Comparison of ENCODE assay signal across 17 cellular contexts in genomic region chr13:113650731-113651148, GRCh38. TPM values are rescaled to one million over a fixed set of nuclear protein-coding genes. Genes with fewer than 3 reads are reported as not detected.
"Had no signal": no experiment of that assay in that cellular context is flagged by ENCODE, and none has a peak within 500 bp of the region (broad histone marks: within the 10 kb centered on the region; RNA-seq: fewer than 3 reads in every experiment).

No MANE protein-coding gene starts in this region.

- H3K36me3 ChIP-seq: gastrocnemius medialis had no signal

- H3K9me3 ChIP-seq: gastrocnemius medialis, psoas muscle had no signal

- H3K4me2 ChIP-seq: hepatocyte had no signal

- H3K27me3 ChIP-seq: gastrocnemius medialis, hepatocyte had no signal

- H3K79me2 ChIP-seq: hepatocyte had no signal

- ATAC-seq: activated T-cell treated with anti-CD3 and anti-CD28 coated beads, Interleukin-2, amount 50 U/mL, for 72 hours; effector memory CD8-positive, alpha-beta T cell; gastrocnemius medialis; psoas muscle; stimulated activated naive CD8-positive, alpha-beta T cell treated with anti-CD3 and anti-CD28 coated beads, Interleukin-15, amount 100 ng/mL, for 72 hours had no signal

- H3K27ac ChIP-seq: epithelial cell of prostate, gastrocnemius medialis, psoas muscle had no signal

- DNase-seq: activated T-cell treated with anti-CD3 and anti-CD28 coated beads, Interleukin-2, amount 50 U/mL, for 72 hours; caudate nucleus; cortex of kidney; effector memory CD8-positive, alpha-beta T cell; occipital lobe; stimulated activated CD4-positive, alpha-beta T cell treated with anti-CD3 and anti-CD28 coated beads, Interleukin-15, amount 100 ng/mL, for 24 hours; stimulated activated CD4-positive, alpha-beta T cell treated with anti-CD3 and anti-CD28 coated beads, Interleukin-4, amount 100 ng/mL, for 4 hours; stimulated activated naive CD8-positive, alpha-beta T cell treated with anti-CD3 and anti-CD28 coated beads, Interleukin-15, amount 100 ng/mL, for 72 hours; SW 1271 had no signal

- H3K4me3 ChIP-seq: gastrocnemius medialis, hepatocyte, psoas muscle had no signal

RNA-seq across cellular contexts. Expression of gene ATP4B, which starts 7.3 kb away (rescaled TPM):
- total RNA-seq: activated CD4-positive, alpha-beta memory T cell treated with anti-CD3 and anti-CD28 coated beads for 36 hours; activated T-cell treated with anti-CD3 and anti-CD28 coated beads, Interleukin-2, amount 50 U/mL, for 72 hours; gastrocnemius medialis; lung microvascular endothelial cell; mucosa of gallbladder; occipital lobe; psoas muscle had no signal

RNA-seq across cellular contexts. Expression of gene GRK1, which starts 16.3 kb away (rescaled TPM):
- total RNA-seq: activated CD4-positive, alpha-beta memory T cell treated with anti-CD3 and anti-CD28 coated beads for 36 hours; lung microvascular endothelial cell; mucosa of gallbladder; occipital lobe had no signal
- polyA plus RNA-seq: adipose tissue, hepatocyte, psoas muscle had no signal
